In genomic region chr9:129822825-129823162, GRCh38 we compare ENCODE assay signal across 8 cellular contexts. TPM values are rescaled to one million over a fixed set of nuclear protein-coding genes. Genes with fewer than 3 reads are reported as not detected.
DNase-seq lines count a peak whose midpoint lies in the region; ATAC-seq and TF ChIP-seq lines count a peak whose summit lies in the region.

No MANE protein-coding gene starts in this region.

- 73% methylated on average over 11 of the region's 11 CpGs for WGBS in thymus

- POLR2A ChIA-PET in activated naive CD8-positive, alpha-beta T cell treated with anti-CD3 and anti-CD28 coated beads, Interleukin-2, amount 10 ng/mL, durations not matched to agents 7 days and 5 days (lab: Charles Lee): interaction anchor here (1.0 to 3.2 kb wide), 7 partner anchors 12 to 66 kb away, joined by 3 to 12 read pairs (median 6); partner anchors contain the start of genes C9orf78 and USP20

- H3K9me3 ChIP-seq in thymus (ENCODE audit: control insufficient read depth): no peaks in the 10 kb centered on the region

- H3K27ac Mint-ChIP-seq in activated naive CD8-positive, alpha-beta T cell treated with anti-CD3 and anti-CD28 coated beads, Interleukin-2, amount 10 ng/mL, durations not matched to agents 7 days and 5 days: peak overlapping the region; percentile 78

- H3K4me3 Mint-ChIP-seq in activated T-cell treated with anti-CD3 and anti-CD28 coated beads, Interleukin-2, amount 50 U/mL, for 4 hours: peak overlapping the region; percentile 83
- peak overlapping the region; percentile 86 for H3K4me3 Mint-ChIP-seq in activated naive CD8-positive, alpha-beta T cell treated with anti-CD3 and anti-CD28 coated beads, Interleukin-2, amount 10 ng/mL, durations not matched to agents 7 days and 5 days

- H3K36me3 ChIP-seq in kidney epithelial cell (ENCODE audit: control insufficient read depth, insufficient read depth, low read length) (peaks cover 3% of the 10 kb centered on the region), thymus (ENCODE audit: control insufficient read depth, insufficient read depth) (peaks cover 47% of the 10 kb centered on the region)

- H3K4me1 ChIP-seq in thymus (ENCODE audit: control insufficient read depth, insufficient read depth, low read length): peaks cover 7% of the 10 kb centered on the region

- H3K4me3 ChIP-seq in kidney epithelial cell (ENCODE audit: low read depth, low read length): peak overlapping the region; percentile 97
- H3K4me3 ChIP-seq in thymus (ENCODE audit: low read length): peak overlapping the region; percentile 96

- no peaks in the 10 kb centered on the region for H3K27me3 Mint-ChIP-seq in activated T-cell treated with anti-CD3 and anti-CD28 coated beads, Interleukin-2, amount 50 U/mL, for 4 hours (ENCODE audit: low read depth)
- H3K27me3 Mint-ChIP-seq in activated naive CD8-positive, alpha-beta T cell treated with anti-CD3 and anti-CD28 coated beads, Interleukin-2, amount 10 ng/mL, durations not matched to agents 7 days and 5 days: no peaks in the 10 kb centered on the region

- TF ChIP-seq CTCF in kidney epithelial cell (IDR thresholded peaks at IDR 0.05; ENCODE audit: insufficient read depth, low read length, poor library complexity, severe bottlenecking): no peak

- H3K4me1 Mint-ChIP-seq in activated T-cell treated with anti-CD3 and anti-CD28 coated beads, Interleukin-2, amount 50 U/mL, for 4 hours (ENCODE audit: low read depth): peaks cover 14% of the 10 kb centered on the region
- peaks cover 12% of the 10 kb centered on the region for H3K4me1 Mint-ChIP-seq in activated naive CD8-positive, alpha-beta T cell treated with anti-CD3 and anti-CD28 coated beads, Interleukin-2, amount 10 ng/mL, durations not matched to agents 7 days and 5 days

- peak overlapping the region; percentile 33 for H3K27ac ChIP-seq in thymus (ENCODE audit: low read depth)

- ATAC-seq in activated T-cell treated with anti-CD3 and anti-CD28 coated beads, Interleukin-2, amount 50 U/mL, for 4 hours: no peak
- ATAC-seq in activated naive CD8-positive, alpha-beta T cell treated with anti-CD3 and anti-CD28 coated beads, Interleukin-2, amount 10 ng/mL, durations not matched to agents 7 days and 5 days (ENCODE audit: low read depth): no peak
- ATAC-seq in GM18519 (IDR thresholded peaks at IDR 0.05; ENCODE audit: low FRiP score, unreplicated experiment): no peak

- H3K27me3 ChIP-seq in kidney epithelial cell (ENCODE audit: control insufficient read depth, insufficient read depth, low read length) (no peaks in the 10 kb centered on the region), thymus (ENCODE audit: control insufficient read depth, insufficient read depth) (no peaks in the 10 kb centered on the region)

- H3K9me3 Mint-ChIP-seq in activated T-cell treated with anti-CD3 and anti-CD28 coated beads, Interleukin-2, amount 50 U/mL, for 4 hours: no peaks in the 10 kb centered on the region
- no peaks in the 10 kb centered on the region for H3K9me3 Mint-ChIP-seq in activated naive CD8-positive, alpha-beta T cell treated with anti-CD3 and anti-CD28 coated beads, Interleukin-2, amount 10 ng/mL, durations not matched to agents 7 days and 5 days

- DNase-seq in activated T-cell treated with anti-CD3 and anti-CD28 coated beads, Interleukin-2, amount 50 U/mL, for 4 hours: no peak
- DNase-seq in activated T-cell treated with anti-CD3 and anti-CD28 coated beads, Interleukin-2, amount 50 U/mL, for 48 hours: no peak
- DNase-seq in activated naive CD8-positive, alpha-beta T cell treated with anti-CD3 and anti-CD28 coated beads, Interleukin-2, amount 10 ng/mL, durations not matched to agents 7 days and 5 days: no peak
- no peak for DNase-seq in kidney epithelial cell (ENCODE audit: low read depth)
- no peak for DNase-seq in CD1c-positive myeloid dendritic cell (ENCODE audit: extremely low spot score)
- no peak for DNase-seq in UCSD-AML1 (lab: John Stamatoyannopoulos, UW; ENCODE audit: unreplicated experiment)

- H3K36me3 Mint-ChIP-seq in activated T-cell treated with anti-CD3 and anti-CD28 coated beads, Interleukin-2, amount 50 U/mL, for 4 hours (ENCODE audit: insufficient read depth): peaks cover 19% of the 10 kb centered on the region
- peaks cover 17% of the 10 kb centered on the region for H3K36me3 Mint-ChIP-seq in activated naive CD8-positive, alpha-beta T cell treated with anti-CD3 and anti-CD28 coated beads, Interleukin-2, amount 10 ng/mL, durations not matched to agents 7 days and 5 days

RNA-seq across cellular contexts. Expression of gene TOR1A, which starts 1.1 kb away (rescaled TPM):
- 10 to 100 TPM; 42.4 to 49.3 (median 45.2) TPM for total RNA-seq in activated T-cell treated with anti-CD3 and anti-CD28 coated beads, Interleukin-2, amount 50 U/mL, for 4 hours
- total RNA-seq in activated naive CD8-positive, alpha-beta T cell treated with anti-CD3 and anti-CD28 coated beads, Interleukin-2, amount 10 ng/mL, durations not matched to agents 7 days and 5 days: 10 to 100 TPM; 46.6 to 47.2 TPM
- total RNA-seq in kidney epithelial cell: 52.4 and 79.6 TPM in 2 replicates
- 30.0 TPM for polyA plus RNA-seq in thymus

RNA-seq across cellular contexts. Expression of gene C9orf78, which starts 12.3 kb away (rescaled TPM):
- 10 to 100 TPM; 74.8 to 92.6 (median 76.2) TPM for total RNA-seq in activated T-cell treated with anti-CD3 and anti-CD28 coated beads, Interleukin-2, amount 50 U/mL, for 4 hours
- total RNA-seq in activated naive CD8-positive, alpha-beta T cell treated with anti-CD3 and anti-CD28 coated beads, Interleukin-2, amount 10 ng/mL, durations not matched to agents 7 days and 5 days: 10 to 100 TPM; 71.4 to 73.4 TPM
- 50.9 and 77.3 TPM in 2 replicates for total RNA-seq in kidney epithelial cell
- polyA plus RNA-seq in thymus: 95.0 TPM

RNA-seq across cellular contexts. Expression of gene USP20, which starts 12.5 kb away (rescaled TPM):
- total RNA-seq in activated T-cell treated with anti-CD3 and anti-CD28 coated beads, Interleukin-2, amount 50 U/mL, for 4 hours: 10 to 100 TPM; 39.1 to 48.4 (median 47.0) TPM
- 100 to 1,000 TPM; 107 to 111 TPM for total RNA-seq in activated naive CD8-positive, alpha-beta T cell treated with anti-CD3 and anti-CD28 coated beads, Interleukin-2, amount 10 ng/mL, durations not matched to agents 7 days and 5 days
- total RNA-seq in kidney epithelial cell: 15.7 and 27.3 TPM in 2 replicates
- polyA plus RNA-seq in thymus: 175 TPM

RNA-seq across cellular contexts. Expression of gene TOR1B, which starts 19.8 kb away (rescaled TPM):
- 10 to 100 TPM; 22.8 to 28.1 (median 27.5) TPM for total RNA-seq in activated T-cell treated with anti-CD3 and anti-CD28 coated beads, Interleukin-2, amount 50 U/mL, for 4 hours
- total RNA-seq in activated naive CD8-positive, alpha-beta T cell treated with anti-CD3 and anti-CD28 coated beads, Interleukin-2, amount 10 ng/mL, durations not matched to agents 7 days and 5 days: 10 to 100 TPM; 28.6 TPM
- total RNA-seq in kidney epithelial cell: 32.8 and 39.5 TPM in 2 replicates
- polyA plus RNA-seq in thymus: 17.9 TPM
